ENCODE assay signal across 15 cellular contexts in the genomic region with DNA sequence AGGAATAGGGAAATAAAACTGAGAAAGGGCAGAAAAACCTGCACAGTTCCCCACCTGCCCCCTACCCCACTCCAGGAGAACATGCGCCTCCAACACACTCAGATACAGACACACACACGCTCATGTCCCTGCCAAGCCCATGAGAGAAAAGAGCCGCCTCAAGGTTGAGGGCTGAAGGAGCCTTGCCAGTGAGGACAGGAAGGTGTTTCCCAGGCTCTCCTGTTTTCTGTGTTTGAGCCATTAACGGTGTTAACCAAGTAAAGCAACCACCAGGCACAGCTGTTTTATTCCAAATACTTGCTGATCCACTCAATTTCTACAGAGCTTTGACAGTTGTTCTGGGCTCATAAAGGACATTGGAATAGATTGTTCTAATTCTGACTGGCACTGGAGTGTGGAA.
"Had no signal": no experiment of that assay in that cellular context is flagged by ENCODE, and none has a peak within 500 bp of the region (broad histone marks: within the 10 kb centered on the region; RNA-seq: fewer than 3 reads in every experiment).

No MANE protein-coding gene starts in this region.

- H3K9me3 Mint-ChIP-seq: activated CD4-positive, alpha-beta T cell treated with anti-CD3 and anti-CD28 coated beads, Interleukin-2, amount 10 ng/mL, durations not matched to agents 7 days and 5 days; activated naive CD4-positive, alpha-beta T cell treated with anti-CD3 and anti-CD28 coated beads for 36 hours; activated naive CD8-positive, alpha-beta T cell treated with anti-CD3 and anti-CD28 coated beads, Interleukin-2, amount 50 U/mL, for 24 hours; activated T-cell treated with anti-CD3 and anti-CD28 coated beads, Interleukin-2, amount 50 U/mL, for 4 hours; immature natural killer cell; natural killer cell treated with Interleukin-12 subunit alpha and Interleukin-12 subunit beta and Interleukin-15 and Interleukin-18, amount 100 ng/mL, for 72 hours; stimulated activated naive B cell treated with anti-CD40 and anti-IgM and Interleukin-4, amounts not matched to agents 10 μg/mL and 1 μg/mL and 100 μg/mL, for 72 hours had no signal

- DNase-seq: activated CD4-positive, alpha-beta T cell treated with anti-CD3 and anti-CD28 coated beads, Interleukin-2, amount 10 ng/mL, durations not matched to agents 7 days and 5 days; activated CD8-positive, alpha-beta T cell treated with anti-CD3 and anti-CD28 coated beads, Interleukin-2, amount 10 ng/mL, durations not matched to agents 7 days and 5 days; activated naive CD4-positive, alpha-beta T cell treated with anti-CD3 and anti-CD28 coated beads for 36 hours; activated naive CD8-positive, alpha-beta T cell treated with anti-CD3 and anti-CD28 coated beads, Interleukin-2, amount 50 U/mL, for 24 hours; activated T-cell treated with anti-CD3 and anti-CD28 coated beads, Interleukin-2, amount 50 U/mL, for 4 hours; aorta; effector CD8-positive, alpha-beta T cell; heart right ventricle; immature natural killer cell; stimulated activated naive B cell treated with anti-CD40 and anti-IgM and Interleukin-4, amounts not matched to agents 10 μg/mL and 1 μg/mL and 100 μg/mL, for 72 hours; T1000; transverse colon had no signal

- H3K4me1 ChIP-seq: esophagus muscularis mucosa, transverse colon had no signal

- H3K36me3 Mint-ChIP-seq: immature natural killer cell; natural killer cell treated with Interleukin-12 subunit alpha and Interleukin-12 subunit beta and Interleukin-15 and Interleukin-18, amount 100 ng/mL, for 72 hours; stimulated activated naive B cell treated with anti-CD40 and anti-IgM and Interleukin-4, amounts not matched to agents 10 μg/mL and 1 μg/mL and 100 μg/mL, for 72 hours had no signal

- H3K36me3 ChIP-seq: esophagus muscularis mucosa, heart right ventricle, transverse colon had no signal

- H3K27ac Mint-ChIP-seq: activated CD4-positive, alpha-beta T cell treated with anti-CD3 and anti-CD28 coated beads, Interleukin-2, amount 10 ng/mL, durations not matched to agents 7 days and 5 days; activated CD8-positive, alpha-beta T cell treated with anti-CD3 and anti-CD28 coated beads, Interleukin-2, amount 10 ng/mL, durations not matched to agents 7 days and 5 days; activated naive CD4-positive, alpha-beta T cell treated with anti-CD3 and anti-CD28 coated beads for 36 hours; activated naive CD8-positive, alpha-beta T cell treated with anti-CD3 and anti-CD28 coated beads, Interleukin-2, amount 50 U/mL, for 24 hours; immature natural killer cell; natural killer cell treated with Interleukin-12 subunit alpha and Interleukin-12 subunit beta and Interleukin-15 and Interleukin-18, amount 100 ng/mL, for 72 hours; stimulated activated naive B cell treated with anti-CD40 and anti-IgM and Interleukin-4, amounts not matched to agents 10 μg/mL and 1 μg/mL and 100 μg/mL, for 72 hours had no signal

- H3K4me3 ChIP-seq: esophagus muscularis mucosa, heart right ventricle, transverse colon had no signal

- H3K27me3 Mint-ChIP-seq: activated naive CD8-positive, alpha-beta T cell treated with anti-CD3 and anti-CD28 coated beads, Interleukin-2, amount 50 U/mL, for 24 hours; stimulated activated naive B cell treated with anti-CD40 and anti-IgM and Interleukin-4, amounts not matched to agents 10 μg/mL and 1 μg/mL and 100 μg/mL, for 72 hours had no signal

- H3K9me3 ChIP-seq: esophagus muscularis mucosa, heart right ventricle, transverse colon had no signal

- H3K27me3 ChIP-seq: esophagus muscularis mucosa, transverse colon had no signal

- ATAC-seq: activated CD8-positive, alpha-beta T cell treated with anti-CD3 and anti-CD28 coated beads, Interleukin-2, amount 10 ng/mL, durations not matched to agents 7 days and 5 days; activated naive CD8-positive, alpha-beta T cell treated with anti-CD3 and anti-CD28 coated beads, Interleukin-2, amount 50 U/mL, for 24 hours; activated T-cell treated with anti-CD3 and anti-CD28 coated beads, Interleukin-2, amount 50 U/mL, for 4 hours; natural killer cell treated with Interleukin-12 subunit alpha and Interleukin-12 subunit beta and Interleukin-15 and Interleukin-18, amount 100 ng/mL, for 72 hours; sciatic nerve; stimulated activated naive B cell treated with anti-CD40 and anti-IgM and Interleukin-4, amounts not matched to agents 10 μg/mL and 1 μg/mL and 100 μg/mL, for 72 hours had no signal

- H3K4me3 Mint-ChIP-seq: activated CD4-positive, alpha-beta T cell treated with anti-CD3 and anti-CD28 coated beads, Interleukin-2, amount 10 ng/mL, durations not matched to agents 7 days and 5 days; activated CD8-positive, alpha-beta T cell treated with anti-CD3 and anti-CD28 coated beads, Interleukin-2, amount 10 ng/mL, durations not matched to agents 7 days and 5 days; activated naive CD4-positive, alpha-beta T cell treated with anti-CD3 and anti-CD28 coated beads for 36 hours; activated naive CD8-positive, alpha-beta T cell treated with anti-CD3 and anti-CD28 coated beads, Interleukin-2, amount 50 U/mL, for 24 hours; activated T-cell treated with anti-CD3 and anti-CD28 coated beads, Interleukin-2, amount 50 U/mL, for 4 hours; immature natural killer cell; natural killer cell treated with Interleukin-12 subunit alpha and Interleukin-12 subunit beta and Interleukin-15 and Interleukin-18, amount 100 ng/mL, for 72 hours; stimulated activated naive B cell treated with anti-CD40 and anti-IgM and Interleukin-4, amounts not matched to agents 10 μg/mL and 1 μg/mL and 100 μg/mL, for 72 hours had no signal

- H3K4me1 Mint-ChIP-seq: activated CD4-positive, alpha-beta T cell treated with anti-CD3 and anti-CD28 coated beads, Interleukin-2, amount 10 ng/mL, durations not matched to agents 7 days and 5 days; activated naive CD8-positive, alpha-beta T cell treated with anti-CD3 and anti-CD28 coated beads, Interleukin-2, amount 50 U/mL, for 24 hours; immature natural killer cell had no signal

- H3K27ac ChIP-seq: esophagus muscularis mucosa, heart right ventricle, transverse colon had no signal
